ENCODE assay signal across 7 cellular contexts in genomic region chr1:146704162-146704724, GRCh38.
A peak's percentile ranks its signal among the peaks of the same experiment; 100 is the strongest.
DNase-seq lines count a peak whose midpoint lies in the region; ATAC-seq, FAIRE-seq and TF ChIP-seq lines count a peak whose summit lies in the region.
"Not testable (repeated sequence)": the region's sequence is repeated elsewhere in the genome, so short reads cannot be mapped to it uniquely, and the experiment has no call there.

No MANE protein-coding gene starts in this region.

- not testable (repeated sequence) for H3K79me2 ChIP-seq in HCT116 (ENCODE audit: insufficient read depth, low read length); HepG2 (ENCODE audit: insufficient read depth, low read length); neural progenitor cell (ENCODE audit: low read depth)

- not testable (repeated sequence) for H3F3A ChIP-seq in neural progenitor cell (ENCODE audit: low read depth)

- TF ChIP-seq RAD21 in A549 (conservative IDR thresholded peaks at IDR 0.05 in 1 of 2, IDR thresholded peaks at IDR 0.05 in 1 of 2); HCT116 (IDR thresholded peaks at IDR 0.05; ENCODE audit: low read depth); HepG2 (CRISPR knock-in tag; IDR thresholded peaks at IDR 0.05): not testable (repeated sequence)

- not testable (repeated sequence) for H3K9me2 ChIP-seq in HCT116 (ENCODE audit: insufficient read depth)

- not testable (repeated sequence) for H4K20me1 ChIP-seq in HCT116 (ENCODE audit: insufficient read depth); HepG2 (ENCODE audit: insufficient read depth, low read length); neural progenitor cell (ENCODE audit: low read depth)

- not testable (repeated sequence) for H3K36me3 Mint-ChIP-seq in endodermal cell (ENCODE audit: low read depth); neural progenitor cell

- CTCF ChIA-PET in A549 (lab: Yijun Ruan, JAX); HCT116 (lab: Charles Lee); Panc1 (lab: Charles Lee); HepG2 (lab: Yijun Ruan, JAX; ENCODE audit: low intra/inter-chr PET ratio, low total read pairs): not testable (repeated sequence)

- not testable (repeated sequence) for TF ChIP-seq POLR2A in A549 (IDR thresholded peaks at IDR 0.05; ENCODE audit: low read length); HCT116 (IDR thresholded peaks at IDR 0.05; ENCODE audit: borderline replicate concordance, extremely low read depth, insufficient read depth, insufficient read length); HepG2 (IDR thresholded peaks at IDR 0.05; ENCODE audit: insufficient read depth in 1 of 2, low read depth in 2 of 2, low read length in 2 of 2)

- not testable (repeated sequence) for H3K27ac Mint-ChIP-seq in endodermal cell, neural progenitor cell

- peak; percentile 88 to 90 for ATAC-seq in A549
- peak; percentile 97 for ATAC-seq in HCT116
- peak; percentile 72 for ATAC-seq in Panc1
- ATAC-seq in HepG2: peak; percentile 99

- H3K9me3 ChIP-seq in A549; HCT116 (ENCODE audit: control insufficient read depth in 1 of 2, insufficient read depth in 1 of 2, low read depth in 1 of 2, low read length in 2 of 2); Panc1 (ENCODE audit: control insufficient read depth, insufficient read depth, low read depth, low read length); WERI-Rb-1 (ENCODE audit: severe bottlenecking); endodermal cell (ENCODE audit: control insufficient read depth, low read length); HepG2 (ENCODE audit: low read length); neural progenitor cell (ENCODE audit: low read depth): not testable (repeated sequence)

- 8% methylated on average over 1 of the region's 2 CpGs for WGBS in A549 (ENCODE audit: missing lambda C conversion rate)
- WGBS in endodermal cell (ENCODE audit: insufficient coverage in 1 of 2, insufficient read length in 1 of 2), 2 experiments: 100% methylated on average over 1 of the region's 2 CpGs; no CpG with 5 or more reads in 1 of the 2 experiments
- WGBS in HepG2 (ENCODE audit: low lambda C conversion rate): no CpG with 5 or more reads among the region's 2 CpGs

- not testable (repeated sequence) for FAIRE-seq in A549 (lab: Jason Lieb, UNC); HepG2 (lab: Jason Lieb, UNC)

- not testable (repeated sequence) for H3K4me2 ChIP-seq in A549; HCT116 (ENCODE audit: low read length); HepG2 (ENCODE audit: low read depth, low read length); neural progenitor cell

- in situ Hi-C loops in Panc1 (cut with HindIII; ENCODE audit: low pct_unique_long_range_greater_than_20kb, low sequenced_read_pairs); HepG2 (cut with HindIII; ENCODE audit: extremely low pct_ligation_motif_present, low pct_unique_long_range_greater_than_20kb): not testable (repeated sequence)

- not testable (repeated sequence) for H3K9me3 Mint-ChIP-seq in endodermal cell, neural progenitor cell

- TF ChIP-seq CTCF in A549 (IDR thresholded peaks at IDR 0.05); HCT116 (IDR thresholded peaks at IDR 0.05 in 2 of 3, conservative IDR thresholded peaks at IDR 0.05 in 1 of 3; ENCODE audit: borderline replicate concordance in 1 of 3, insufficient read depth in 1 of 3, low read depth in 2 of 3, low read length in 2 of 3); Panc1 (IDR thresholded peaks at IDR 0.05); HepG2 (CRISPR knock-in tag; IDR thresholded peaks at IDR 0.05): not testable (repeated sequence)
- peak; percentile 31; the same call in 1 of the 2 replicates for TF ChIP-seq CTCF in WERI-Rb-1 (IDR thresholded peaks at IDR 0.05; ENCODE audit: low read depth, low read length)
- peak; percentile 63 for TF ChIP-seq CTCF in endodermal cell (conservative IDR thresholded peaks at IDR 0.05)
- TF ChIP-seq CTCF in neural progenitor cell (IDR thresholded peaks at IDR 0.05): peak; percentile 13

- not testable (repeated sequence) for H3K4me1 Mint-ChIP-seq in endodermal cell, neural progenitor cell

- H3K9ac ChIP-seq in HCT116 (ENCODE audit: low read length); endodermal cell (ENCODE audit: extremely low read depth, low read length, poor library complexity, severe bottlenecking); HepG2 (ENCODE audit: insufficient read depth, low read depth, low read length); neural progenitor cell: not testable (repeated sequence)

- not testable (repeated sequence) for DNase-seq in A549 (ENCODE audit: low read depth in 1 of 2, low spot score in 1 of 2); HCT116 (ENCODE audit: low read depth, low spot score); Panc1 (ENCODE audit: low read depth, low spot score); WERI-Rb-1; endodermal cell; HepG2 (ENCODE audit: low spot score); neural progenitor cell (ENCODE audit: low spot score)

- intact Hi-C loops in HCT116 (cut with micrococcal nuclease); Panc1 (cut with micrococcal nuclease; ENCODE audit: unreplicated experiment); HepG2 (cut with micrococcal nuclease; ENCODE audit: unreplicated experiment): not testable (repeated sequence)

- not testable (repeated sequence) for H3K4me1 ChIP-seq in A549; HCT116 (ENCODE audit: control insufficient read depth in 1 of 2, insufficient read depth in 2 of 2, low read length in 2 of 2); Panc1 (ENCODE audit: control insufficient read depth, insufficient read depth, low read length); endodermal cell (ENCODE audit: control insufficient read depth, insufficient read depth, low read length); HepG2 (ENCODE audit: insufficient read depth, low read length); neural progenitor cell

- H3K27ac ChIP-seq in A549; HCT116 (ENCODE audit: low read depth, low read length); Panc1 (ENCODE audit: low read length); WERI-Rb-1; endodermal cell (ENCODE audit: low read depth, low read length); HepG2 (ENCODE audit: extremely low read length, insufficient read depth, low read length); neural progenitor cell: not testable (repeated sequence)

- RAD21 ChIA-PET in HCT116 (lab: Charles Lee; ENCODE audit: low non-redundant PET in 1 of 2, low total read pairs in 2 of 2, uncharacterized antibody in 2 of 2, unreplicated experiment in 2 of 2): not testable (repeated sequence)

- BruUV-seq in HCT116 (replicated peaks; lab: Mats Ljungman, UMichigan); Panc1 (replicated peaks; lab: Mats Ljungman, UMichigan); HepG2 (replicated peaks; lab: Mats Ljungman, UMichigan): not testable (repeated sequence)

- H3K4me3 ChIP-seq in A549; HCT116 (replicated peaks in 1 of 2; ENCODE audit: low read depth in 1 of 2, low read length in 2 of 2); Panc1 (ENCODE audit: low read depth in 2 of 2, low read length in 2 of 2); WERI-Rb-1 (ENCODE audit: low read depth, low read length); endodermal cell (ENCODE audit: low read length); HepG2 (replicated peaks in 1 of 3; ENCODE audit: insufficient read depth in 1 of 3, low read depth in 2 of 3, low read length in 3 of 3); neural progenitor cell: not testable (repeated sequence)

- H3K36me3 ChIP-seq in HCT116 (ENCODE audit: control insufficient read depth in 1 of 2, insufficient read depth in 2 of 2, low read length in 2 of 2); Panc1 (ENCODE audit: control insufficient read depth, insufficient read depth, low read length); WERI-Rb-1; endodermal cell (ENCODE audit: control insufficient read depth, insufficient read depth, low read length); HepG2 (replicated peaks in 1 of 2; ENCODE audit: control insufficient read depth in 1 of 2, insufficient read depth in 2 of 2, low read length in 2 of 2); neural progenitor cell: not testable (repeated sequence)

- not testable (repeated sequence) for H2AFZ ChIP-seq in HCT116 (ENCODE audit: low read depth, low read length, poor library complexity, severe bottlenecking); HepG2 (ENCODE audit: low read length); neural progenitor cell (replicated peaks)

- not testable (repeated sequence) for TF ChIP-seq EP300 in A549 (IDR thresholded peaks at IDR 0.05); HepG2 (IDR thresholded peaks at IDR 0.05; ENCODE audit: low read depth in 2 of 2, low read length in 2 of 2); HepG2 (CRISPR knock-in tag; IDR thresholded peaks at IDR 0.05; ENCODE audit: borderline replicate concordance)

- not testable (repeated sequence) for H3K4me3 Mint-ChIP-seq in endodermal cell, neural progenitor cell

- POLR2A ChIA-PET in A549 (lab: Yijun Ruan, JAX); HCT116 (lab: Charles Lee); Panc1 (lab: Charles Lee); HepG2 (lab: Yijun Ruan, JAX): not testable (repeated sequence)

- H3K27me3 Mint-ChIP-seq in endodermal cell (ENCODE audit: insufficient read depth); neural progenitor cell (ENCODE audit: insufficient read depth, low read depth): not testable (repeated sequence)

- H3K27me3 ChIP-seq in HCT116 (ENCODE audit: insufficient read depth, low read length); Panc1 (ENCODE audit: control insufficient read depth, insufficient read depth, low read length); WERI-Rb-1 (ENCODE audit: insufficient read depth, low read depth, severe bottlenecking); endodermal cell (ENCODE audit: control insufficient read depth, insufficient read depth, low read length, poor library complexity, severe bottlenecking); HepG2 (ENCODE audit: control insufficient read depth in 1 of 2, insufficient read depth in 2 of 2, low read length in 2 of 2); neural progenitor cell: not testable (repeated sequence)
